Comparison of ENCODE assay signal across 19 cellular contexts in genomic region chr12:46101121-46101869, GRCh38.
DNase-seq lines count a peak whose midpoint lies in the region; ATAC-seq and TF ChIP-seq lines count a peak whose summit lies in the region.
"Had no signal": no experiment of that assay in that cellular context is flagged by ENCODE, and none has a peak within 500 bp of the region (broad histone marks: within the 10 kb centered on the region; RNA-seq: fewer than 3 reads in every experiment).

No MANE protein-coding gene starts in this region.

- H3K27me3 ChIP-seq in kidney epithelial cell (ENCODE audit: control insufficient read depth, insufficient read depth, low read length), result no peaks in the 10 kb centered on the region
- H3K27me3 ChIP-seq: SJSA1 had no signal

- no peak for TF ChIP-seq CTCF in kidney epithelial cell (IDR thresholded peaks at IDR 0.05; ENCODE audit: insufficient read depth, low read length, poor library complexity, severe bottlenecking)

- H3K36me3 ChIP-seq in kidney epithelial cell (ENCODE audit: control insufficient read depth, insufficient read depth, low read length), result no peaks in the 10 kb centered on the region
- H3K36me3 ChIP-seq: SJSA1 had no signal

- H3K4me3 ChIP-seq in kidney epithelial cell (ENCODE audit: low read depth, low read length), result no peak overlapping the region
- H3K4me3 ChIP-seq: SJSA1 had no signal

- ATAC-seq in HG03571 (IDR thresholded peaks at IDR 0.05; ENCODE audit: unreplicated experiment), result no peak
- ATAC-seq in GM18873 (IDR thresholded peaks at IDR 0.05; ENCODE audit: low FRiP score, unreplicated experiment), result no peak
- ATAC-seq: activated naive CD8-positive, alpha-beta T cell treated with anti-CD3 and anti-CD28 coated beads, Interleukin-2, amount 50 U/mL, for 24 hours; activated T-cell treated with anti-CD3 and anti-CD28 coated beads, Interleukin-2, amount 50 U/mL, for 4 hours; sciatic nerve had no signal

- in situ Hi-C loops in ACHN (cut with HindIII; ENCODE audit: low pct_ligation_motif_present, low pct_unique_long_range_greater_than_20kb, low sequenced_read_pairs), result no loop called here

- peak; percentile 79 for DNase-seq in ACHN
- DNase-seq in HK-2 (ENCODE audit: unreplicated experiment), result peak; percentile 59
- peak; percentile 64 for DNase-seq in SW480 (ENCODE audit: low spot score)
- DNase-seq in kidney epithelial cell (ENCODE audit: low read depth), result peak; percentile 38
- DNase-seq in T-helper 2 cell, result no peak
- no peak for DNase-seq in NCI-H1694 treated with DMSO at 0.1 percent for 48 hours (lab: John Stamatoyannopoulos, UW)
- DNase-seq: activated CD4-positive, alpha-beta T cell treated with anti-CD3 and anti-CD28 coated beads, Interleukin-2, amount 50 U/mL, for 4 hours; activated naive CD8-positive, alpha-beta T cell treated with anti-CD3 and anti-CD28 coated beads, Interleukin-2, amount 50 U/mL, for 24 hours; activated T-cell treated with anti-CD3 and anti-CD28 coated beads, Interleukin-2, amount 50 U/mL, for 4 hours; central memory CD4-positive, alpha-beta T cell; effector memory CD4-positive, alpha-beta T cell; foreskin fibroblast; NCI-H1930; stimulated activated CD4-positive, alpha-beta T cell treated with anti-CD3 and anti-CD28 coated beads, Interleukin-2, amount 100 ng/mL, for 48 hours; stimulated activated CD8-positive, alpha-beta memory T cell treated with anti-CD3 and anti-CD28 coated beads, Interleukin-4, amount 100 ng/mL, for 48 hours had no signal

Comparison
In these comparisons a context has a peak if more than half of its experiments do, and no peak if none do; other contexts are left out.
1. DNase-seq: peak in ACHN (single experiment), HK-2 (single experiment), SW480 (single experiment) and kidney epithelial cell (single experiment); none in T-helper 2 cell (0 of 5) and NCI-H1694 treated with DMSO at 0.1 percent for 48 hours (single experiment).